27 cellular contexts compared by ENCODE assay signal in the genomic region with DNA sequence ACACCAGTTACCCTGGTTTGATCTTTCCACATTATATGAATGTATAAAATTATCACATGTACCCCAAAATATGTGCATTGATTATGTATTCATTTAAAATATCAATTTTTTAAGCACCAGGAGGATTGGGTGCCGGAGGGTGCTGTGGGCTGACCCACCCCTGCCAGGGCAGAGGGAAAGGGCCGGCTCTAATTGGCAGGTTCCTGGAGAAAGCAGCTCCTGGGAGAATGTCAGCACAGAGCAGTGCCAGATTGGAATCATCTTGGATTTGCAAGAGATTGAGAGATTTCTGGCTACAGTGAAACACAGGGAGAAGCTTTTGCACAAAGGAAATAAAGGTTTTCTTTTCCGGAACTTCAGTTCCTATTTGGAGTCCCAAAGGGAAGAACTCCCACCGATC.
"Had no signal": no experiment of that assay in that cellular context is flagged by ENCODE, and none has a peak within 500 bp of the region (broad histone marks: within the 10 kb centered on the region; RNA-seq: fewer than 3 reads in every experiment).

No MANE protein-coding gene starts in this region.

- H3K27me3 ChIP-seq: adrenal gland, body of pancreas, Peyer's patch, SJSA1 had no signal

- H3K4me1 ChIP-seq: adrenal gland, body of pancreas, breast epithelium, Peyer's patch, SJSA1 had no signal

- DNase-seq: activated CD4-positive, alpha-beta memory T cell treated with anti-CD3 and anti-CD28 coated beads, Interleukin-2, amount 10 ng/mL, durations not matched to agents 7 days and 5 days; activated CD4-positive, alpha-beta T cell treated with anti-CD3 and anti-CD28 coated beads for 36 hours; activated gamma-delta T cell treated with Interleukin-2 at 50 U/mL for 16 hours; activated naive CD4-positive, alpha-beta T cell treated with anti-CD3 and anti-CD28 coated beads for 36 hours; activated T-cell treated with anti-CD3 and anti-CD28 coated beads, Interleukin-2, amount 50 U/mL, for 24 hours; body of pancreas; NCI-H1092 treated with DMSO at 0.1 percent for 48 hours; NCI-H1417; NCI-H1694; NCI-H1930; NCI-H2081 treated with DMSO at 0.1 percent for 48 hours; NCI-H345; NCI-H524 treated with DMSO at 0.1 percent for 48 hours; RPMI8226; SHP77 treated with DMSO at 0.1 percent for 48 hours; SK-N-SH had no signal

- H3K36me3 ChIP-seq: adrenal gland, breast epithelium, Peyer's patch, SJSA1 had no signal

- ATAC-seq: activated CD4-positive, alpha-beta T cell treated with anti-CD3 and anti-CD28 coated beads for 36 hours; activated CD4-positive, CD25-positive, alpha-beta regulatory T cell treated with anti-CD3 and anti-CD28 coated beads, Interleukin-2, amount 50 U/mL, for 24 hours; activated naive CD4-positive, alpha-beta T cell treated with anti-CD3 and anti-CD28 coated beads, Interleukin-2, amount 50 U/mL, for 72 hours; body of pancreas; K562; WTC11 had no signal

- H3K9me3 Mint-ChIP-seq: activated naive CD4-positive, alpha-beta T cell treated with anti-CD3 and anti-CD28 coated beads for 36 hours; activated naive CD4-positive, alpha-beta T cell treated with anti-CD3 and anti-CD28 coated beads, Interleukin-2, amount 50 U/mL, for 72 hours; activated T-cell treated with anti-CD3 and anti-CD28 coated beads, Interleukin-2, amount 50 U/mL, for 24 hours; activated T-helper 2 cell treated with anti-CD3 and anti-CD28 coated beads, Interferon-gamma antibody, Interleukin-2, Interleukin-4, amounts not matched to agents 10 μg/mL and 5 μg/mL and 100 μg/mL, durations not matched to agents 14 hours and 24 hours and 36 hours; T-helper 1 cell treated with Interleukin-12 subunit alpha and Interleukin-12 subunit beta and Interleukin-4 antibody, amounts not matched to agents 30 μg/mL and 1 μg/mL, for 36 hours; T-helper 2 cell treated with Interferon-gamma antibody and Interleukin-4, amounts not matched to agents 5 μg/mL and 100 μg/mL, for 36 hours had no signal

- H3K36me3 Mint-ChIP-seq: activated naive CD4-positive, alpha-beta T cell treated with anti-CD3 and anti-CD28 coated beads, Interleukin-2, amount 50 U/mL, for 72 hours had no signal

- H3K9me3 ChIP-seq: adrenal gland, body of pancreas, breast epithelium, SK-N-SH had no signal

- H3K27ac ChIP-seq: adrenal gland, body of pancreas, breast epithelium, Peyer's patch, SJSA1 had no signal

- H3K4me3 ChIP-seq: adrenal gland, body of pancreas, breast epithelium, K562, Peyer's patch, SJSA1 had no signal

- H3K4me3 Mint-ChIP-seq: activated CD4-positive, alpha-beta memory T cell treated with anti-CD3 and anti-CD28 coated beads, Interleukin-2, amount 10 ng/mL, durations not matched to agents 7 days and 5 days; activated CD4-positive, alpha-beta T cell treated with anti-CD3 and anti-CD28 coated beads for 36 hours; activated naive CD4-positive, alpha-beta T cell treated with anti-CD3 and anti-CD28 coated beads for 36 hours; activated T-cell treated with anti-CD3 and anti-CD28 coated beads, Interleukin-2, amount 50 U/mL, for 24 hours; T-helper 1 cell treated with Interleukin-12 subunit alpha and Interleukin-12 subunit beta and Interleukin-4 antibody, amounts not matched to agents 30 μg/mL and 1 μg/mL, for 36 hours; T-helper 2 cell treated with Interferon-gamma antibody and Interleukin-4, amounts not matched to agents 5 μg/mL and 100 μg/mL, for 36 hours; WTC11 had no signal

- H3K27ac Mint-ChIP-seq: activated CD4-positive, alpha-beta memory T cell treated with anti-CD3 and anti-CD28 coated beads, Interleukin-2, amount 10 ng/mL, durations not matched to agents 7 days and 5 days; activated CD4-positive, alpha-beta T cell treated with anti-CD3 and anti-CD28 coated beads for 36 hours; activated naive CD4-positive, alpha-beta T cell treated with anti-CD3 and anti-CD28 coated beads for 36 hours; activated naive CD4-positive, alpha-beta T cell treated with anti-CD3 and anti-CD28 coated beads, Interleukin-2, amount 50 U/mL, for 72 hours; activated T-cell treated with anti-CD3 and anti-CD28 coated beads, Interleukin-2, amount 50 U/mL, for 24 hours; activated T-helper 2 cell treated with anti-CD3 and anti-CD28 coated beads, Interferon-gamma antibody, Interleukin-2, Interleukin-4, amounts not matched to agents 10 μg/mL and 5 μg/mL and 100 μg/mL, durations not matched to agents 14 hours and 24 hours and 36 hours; T-helper 1 cell treated with Interleukin-12 subunit alpha and Interleukin-12 subunit beta and Interleukin-4 antibody, amounts not matched to agents 30 μg/mL and 1 μg/mL, for 36 hours; T-helper 2 cell treated with Interferon-gamma antibody and Interleukin-4, amounts not matched to agents 5 μg/mL and 100 μg/mL, for 36 hours; WTC11 had no signal

- H3K4me1 Mint-ChIP-seq: activated CD4-positive, alpha-beta memory T cell treated with anti-CD3 and anti-CD28 coated beads, Interleukin-2, amount 10 ng/mL, durations not matched to agents 7 days and 5 days; activated CD4-positive, alpha-beta T cell treated with anti-CD3 and anti-CD28 coated beads for 36 hours; WTC11 had no signal

- H3K27me3 Mint-ChIP-seq: activated CD4-positive, alpha-beta memory T cell treated with anti-CD3 and anti-CD28 coated beads, Interleukin-2, amount 10 ng/mL, durations not matched to agents 7 days and 5 days; activated CD4-positive, alpha-beta T cell treated with anti-CD3 and anti-CD28 coated beads for 36 hours; activated T-cell treated with anti-CD3 and anti-CD28 coated beads, Interleukin-2, amount 50 U/mL, for 24 hours had no signal
